ENCODE assay signal across 8 cellular contexts in the genomic region with DNA sequence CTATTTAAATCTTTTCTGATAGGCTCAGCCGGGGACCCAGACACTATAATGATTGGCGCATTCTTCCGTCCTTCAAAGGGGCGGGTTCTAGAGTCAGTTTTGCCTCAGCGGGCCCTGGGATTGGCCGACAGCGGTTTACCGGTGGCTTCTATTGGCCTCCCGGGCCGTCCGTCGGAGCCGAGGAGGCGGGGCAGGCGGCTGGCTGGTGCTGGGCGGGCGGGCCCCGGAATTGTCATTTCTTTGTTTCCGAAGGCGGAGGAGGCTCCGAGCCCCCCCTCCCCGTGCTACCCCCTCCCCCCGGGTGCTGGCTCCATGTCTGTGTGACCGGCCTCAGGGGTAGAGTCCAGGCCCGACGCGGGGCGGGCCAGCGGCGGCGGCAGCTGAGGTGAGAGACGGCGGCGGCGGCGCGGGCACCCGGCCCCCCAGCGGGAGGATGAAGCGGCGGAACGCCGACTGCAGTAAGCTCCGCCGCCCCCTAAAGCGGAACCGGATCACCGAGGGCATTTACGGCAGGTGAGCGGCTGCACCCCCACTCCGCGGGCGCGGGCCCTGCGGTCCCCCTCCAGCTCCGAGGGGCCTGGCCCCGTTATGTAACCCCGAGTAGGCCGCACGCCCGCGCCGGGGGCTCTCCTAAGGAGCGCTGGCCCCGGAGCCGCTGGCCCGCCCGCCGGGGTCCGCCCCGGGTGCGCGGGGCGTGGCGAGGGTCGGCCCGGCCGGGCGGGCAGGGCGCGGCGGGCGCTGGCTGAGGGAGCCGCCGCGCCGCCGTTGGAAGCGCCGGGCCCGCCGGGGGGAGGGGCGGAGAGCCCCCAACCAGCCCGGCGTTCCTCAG. TPM values are rescaled to one million over a fixed set of nuclear protein-coding genes. Genes with fewer than 3 reads are reported as not detected.
A peak's percentile ranks its signal among the peaks of the same experiment; 100 is the strongest.
DNase-seq lines count a peak whose midpoint lies in the region; ATAC-seq, FAIRE-seq and TF ChIP-seq lines count a peak whose summit lies in the region.

Gene MACO1, plus strand, starts transcription at position 232 of the 829 bp plus-strand sequence. Its CDS starts 202 bp downstream, at position 434.

- peak; percentile 83 for ATAC-seq in HG03442 (IDR thresholded peaks at IDR 0.05; ENCODE audit: unreplicated experiment)
- ATAC-seq in activated CD4-positive, alpha-beta T cell treated with anti-CD3 and anti-CD28 coated beads for 36 hours = peak; percentile 93

- no peaks in the 10 kb centered on the region for H3K9me3 ChIP-seq in keratinocyte (ENCODE audit: control insufficient read depth, low read depth, low read length)

- FAIRE-seq in GM19239 (lab: Jason Lieb, UNC) = peak; percentile 97
- no peak for FAIRE-seq in keratinocyte (lab: Jason Lieb, UNC)

- CTCF ChIA-PET in activated CD4-positive, alpha-beta T cell treated with anti-CD3 and anti-CD28 coated beads for 36 hours (lab: Charles Lee) = interaction anchor here (0.6 to 1.1 kb wide), 6 partner anchors 26 to 1021 kb away, joined by 3 to 4 read pairs (median 3); no protein-coding TSS in a partner anchor

- no peaks in the 10 kb centered on the region for H3K36me3 ChIP-seq in keratinocyte (ENCODE audit: control insufficient read depth in 2 of 2, extremely low read depth in 1 of 2, insufficient read depth in 2 of 2, low read length in 2 of 2)

- H3K4me2 ChIP-seq in keratinocyte (ENCODE audit: control insufficient read depth, extremely low read depth, insufficient read depth, low read depth, low read length) = peak within 1 kb of the TSS; percentile 98

- no peaks in the 10 kb centered on the region for H4K20me1 ChIP-seq in keratinocyte (ENCODE audit: control insufficient read depth, extremely low read depth, insufficient read depth, low read length)

- H3K4me3 Mint-ChIP-seq in activated CD4-positive, alpha-beta T cell treated with anti-CD3 and anti-CD28 coated beads for 36 hours = peak within 1 kb of the TSS; percentile 93
- H3K4me3 Mint-ChIP-seq in chondrocyte (ENCODE audit: unreplicated experiment) = peak within 1 kb of the TSS; percentile 94

- peaks cover 47% of the 10 kb centered on the region for H3K4me1 Mint-ChIP-seq in activated CD4-positive, alpha-beta T cell treated with anti-CD3 and anti-CD28 coated beads for 36 hours
- H3K4me1 Mint-ChIP-seq in chondrocyte (ENCODE audit: low read depth) = peaks cover 52% of the 10 kb centered on the region

- peak within 1 kb of the TSS; percentile 97 for H2AFZ ChIP-seq in keratinocyte (ENCODE audit: control insufficient read depth, low read length)

- peaks cover 3% of the 10 kb centered on the region for H3K36me3 Mint-ChIP-seq in activated CD4-positive, alpha-beta T cell treated with anti-CD3 and anti-CD28 coated beads for 36 hours (ENCODE audit: low read depth)
- H3K36me3 Mint-ChIP-seq in chondrocyte (ENCODE audit: low read depth) = no peaks in the 10 kb centered on the region

- H3K27me3 Mint-ChIP-seq in activated CD4-positive, alpha-beta T cell treated with anti-CD3 and anti-CD28 coated beads for 36 hours = no peaks in the 10 kb centered on the region
- H3K27me3 Mint-ChIP-seq in chondrocyte (ENCODE audit: low read depth) = no peaks in the 10 kb centered on the region

- peak within 1 kb of the TSS; percentile 91 for H3K9ac ChIP-seq in keratinocyte (ENCODE audit: control insufficient read depth, extremely low read depth, insufficient read depth, low read length)

- intact Hi-C loops in activated CD4-positive, alpha-beta T cell treated with anti-CD3 and anti-CD28 coated beads for 36 hours (cut with DNase I, micrococcal nuclease) = loop anchor here in 1 of 2 experiments (1.0 to 5.0 kb wide), 16 partner anchors 42 to 788 kb away; partner anchors contain the start of genes AUNIP, CLIC4, MAN1C1 and PAFAH2

- TF ChIP-seq CTCF in chondrocyte (IDR thresholded peaks at IDR 0.05) (no peak), keratinocyte (optimal IDR thresholded peaks at IDR 0.05 in 1 of 3, IDR thresholded peaks at IDR 0.05 in 1 of 3, conservative IDR thresholded peaks at IDR 0.05 in 1 of 3; ENCODE audit: extremely low read depth in 1 of 3, insufficient read depth in 2 of 3, low read length in 3 of 3) (no peak)

- dilution Hi-C loops in keratinocyte (cut with MboI; ENCODE audit: extremely low pct_ligation_motif_present, low sequenced_read_pairs) = no loop called here

- peak; percentile 99 for DNase-seq in AG20443 (ENCODE audit: low spot score)
- DNase-seq in GM19239 (ENCODE audit: insufficient read length, low spot score) = peak; percentile 89
- peak; percentile 89 to 93 for DNase-seq in NCI-H524 (lab: John Stamatoyannopoulos, UW)
- peak; percentile 98 for DNase-seq in activated CD4-positive, alpha-beta T cell treated with anti-CD3 and anti-CD28 coated beads for 36 hours
- DNase-seq in chondrocyte (ENCODE audit: low spot score) = peak; percentile 97
- peak; percentile 30 for DNase-seq in keratinocyte (ENCODE audit: low read depth, low spot score)
- DNase-seq in stimulated activated CD4-positive, alpha-beta T cell treated with anti-CD3 and anti-CD28 coated beads, Interleukin-12 subunit alpha, Interleukin-12 subunit beta, amount 100 ng/mL, for 48 hours (ENCODE audit: low read depth in 2 of 3, low spot score in 1 of 3) = peak; percentile 93 to 98 (median 95)

- H3K79me2 ChIP-seq in keratinocyte (ENCODE audit: control insufficient read depth, insufficient read depth, low read length) = peaks cover 24% of the 10 kb centered on the region

- peak within 1 kb of the TSS; percentile 99 for H3K27ac Mint-ChIP-seq in activated CD4-positive, alpha-beta T cell treated with anti-CD3 and anti-CD28 coated beads for 36 hours
- peak within 1 kb of the TSS; percentile 98 for H3K27ac Mint-ChIP-seq in chondrocyte (ENCODE audit: unreplicated experiment)

- H3K27me3 ChIP-seq in keratinocyte (ENCODE audit: control insufficient read depth, extremely low read depth, insufficient read depth, low read length) = no peaks in the 10 kb centered on the region

- POLR2A ChIA-PET in activated CD4-positive, alpha-beta T cell treated with anti-CD3 and anti-CD28 coated beads for 36 hours (lab: Charles Lee) = interaction anchor here (0.6 to 1.5 kb wide), 5 partner anchors 10 to 198 kb away, joined by 3 to 5 read pairs (median 4); partner anchors contain the start of gene SYF2

- H3K4me1 ChIP-seq in keratinocyte (ENCODE audit: control insufficient read depth, extremely low read depth, insufficient read depth, low read length) = peaks cover 24% of the 10 kb centered on the region

- H3K27ac ChIP-seq in keratinocyte (ENCODE audit: control insufficient read depth, insufficient read depth, low read length) = peak within 1 kb of the TSS; percentile 93

- H3K9me3 Mint-ChIP-seq in activated CD4-positive, alpha-beta T cell treated with anti-CD3 and anti-CD28 coated beads for 36 hours (ENCODE audit: low read depth) = no peaks in the 10 kb centered on the region
- H3K9me3 Mint-ChIP-seq in chondrocyte (ENCODE audit: low read depth) = no peaks in the 10 kb centered on the region

- H3K4me3 ChIP-seq in keratinocyte (ENCODE audit: control insufficient read depth in 2 of 3, extremely low read depth in 1 of 3, insufficient read depth in 2 of 3, low read depth in 1 of 3, low read length in 3 of 3) = peak within 1 kb of the TSS; percentile 52 to 97 (median 94)

- H3K9me1 ChIP-seq in keratinocyte (ENCODE audit: control insufficient read depth, extremely low read depth, insufficient read depth, low read length) = no peaks in the 10 kb centered on the region

RNA-seq across cellular contexts. Expression of gene MACO1, which starts in this region (rescaled TPM):
- 10 to 100 TPM; 15.7 to 18.5 TPM for total RNA-seq in activated CD4-positive, alpha-beta T cell treated with anti-CD3 and anti-CD28 coated beads for 36 hours
- 31.5 to 39.4 TPM (median 37.0 TPM) in 3 replicates for total RNA-seq in chondrocyte
- 6.0 to 10.8 TPM (median 8.1 TPM) in 3 replicates for polyA plus RNA-seq in keratinocyte
- polyA plus RNA-seq in keratinocyte (2011; ENCODE audit: low read depth) = 28.1 TPM
- 4.2 and 6.1 TPM in 2 replicates for polyA plus RNA-seq in keratinocyte (2011; cell fraction: cytosol; rRNA removed)
- polyA plus RNA-seq in keratinocyte (2011; cell fraction: nucleus; rRNA removed) = 14.9 and 19.5 TPM in 2 replicates
- 11.2 and 11.7 TPM in 2 replicates for polyA plus RNA-seq in keratinocyte (2012; ENCODE audit: low replicate concordance)
- polyA minus RNA-seq in keratinocyte = 2.1 to 5.5 TPM (median 4.6 TPM) in 3 replicates
- polyA minus RNA-seq in keratinocyte (2011; cell fraction: cytosol; rRNA and poly(A)+ RNA removed) = 4.4 TPM
- polyA minus RNA-seq in keratinocyte (2011; cell fraction: nucleus; rRNA and poly(A)+ RNA removed) = 7.7 and 12.1 TPM in 2 replicates

Comparison
In these comparisons a context has a peak if more than half of its experiments do, and no peak if none do; other contexts are left out.
1. Peak in every context shown above with its lines: DNase-seq, ATAC-seq, H3K4me3 ChIP-seq and H3K27ac ChIP-seq.
2. DNase-seq: peak in every context shown above with its lines; median percentile 99 in AG20443; 98 in activated CD4-positive, alpha-beta T cell treated with anti-CD3 and anti-CD28 coated beads for 36 hours; 97 in chondrocyte; 95 in stimulated activated CD4-positive, alpha-beta T cell treated with anti-CD3 and anti-CD28 coated beads, Interleukin-12 subunit alpha, Interleukin-12 subunit beta, amount 100 ng/mL, for 48 hours; 91 in NCI-H524; 89 in GM19239; 30 in keratinocyte.